ENCODE assay signal across 8 cellular contexts in the genomic region with DNA sequence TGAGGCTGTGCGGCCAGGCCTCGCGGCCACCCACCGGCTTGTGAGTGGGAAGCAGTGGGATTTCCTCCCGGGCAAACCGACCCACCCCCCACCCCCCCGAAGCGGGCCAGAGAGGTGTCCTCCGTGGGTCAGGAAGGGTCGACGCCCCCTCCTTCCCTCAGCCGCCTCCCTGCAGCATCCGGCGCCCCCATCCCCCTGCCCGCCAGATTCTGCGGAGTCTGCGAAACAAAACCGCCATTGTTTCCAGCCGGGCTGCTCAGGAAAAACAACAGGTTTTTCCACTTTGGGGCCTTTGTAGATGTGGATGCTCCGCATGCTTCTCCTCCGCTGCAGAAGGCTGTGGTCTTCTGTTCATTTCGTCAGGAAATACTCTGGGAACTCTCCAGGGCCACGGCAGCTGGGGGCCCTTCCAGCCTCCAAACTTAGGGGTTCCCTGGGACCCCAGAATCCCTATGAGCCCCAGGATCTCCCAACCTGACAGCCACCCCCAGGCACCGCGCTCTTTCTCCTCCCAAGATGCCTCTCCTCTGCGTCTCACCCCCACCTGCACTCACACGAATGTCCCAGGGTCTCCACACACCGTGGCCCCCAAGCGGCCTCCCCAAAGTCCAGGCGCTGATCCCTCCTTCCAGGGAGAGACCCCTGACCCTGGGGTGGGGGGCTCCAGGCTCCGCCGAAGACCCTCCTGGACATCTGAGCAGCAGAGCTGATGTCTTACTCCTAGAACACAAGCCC.
DNase-seq lines count a peak whose midpoint lies in the region; ATAC-seq and TF ChIP-seq lines count a peak whose summit lies in the region.
"Not testable (repeated sequence)": the region's sequence is repeated elsewhere in the genome, so short reads cannot be mapped to it uniquely, and the experiment has no call there.

No MANE protein-coding gene starts in this region.

- peak overlapping the region; percentile 12 for H3K4me3 Mint-ChIP-seq in activated CD8-positive, alpha-beta T cell treated with anti-CD3 and anti-CD28 coated beads, Interleukin-2, amount 10 ng/mL, durations not matched to agents 7 days and 5 days
- peak overlapping the region; percentile 26 for H3K4me3 Mint-ChIP-seq in dendritic cell treated with granulocyte-macrophage colony-stimulating factor and Interleukin-4, amounts not matched to agents 40 ng/mL and 50 ng/mL, for 4 days

- H3K9me3 Mint-ChIP-seq in activated CD8-positive, alpha-beta T cell treated with anti-CD3 and anti-CD28 coated beads, Interleukin-2, amount 10 ng/mL, durations not matched to agents 7 days and 5 days (ENCODE audit: insufficient read depth); dendritic cell treated with granulocyte-macrophage colony-stimulating factor and Interleukin-4, amounts not matched to agents 40 ng/mL and 50 ng/mL, for 4 days: not testable (repeated sequence)

- POLR2A ChIA-PET in activated CD8-positive, alpha-beta T cell treated with anti-CD3 and anti-CD28 coated beads, Interleukin-2, amount 10 ng/mL, durations not matched to agents 7 days and 5 days (lab: Charles Lee), result not testable (repeated sequence)

- not testable (repeated sequence) for H3K36me3 Mint-ChIP-seq in activated CD8-positive, alpha-beta T cell treated with anti-CD3 and anti-CD28 coated beads, Interleukin-2, amount 10 ng/mL, durations not matched to agents 7 days and 5 days (ENCODE audit: low read depth); dendritic cell treated with granulocyte-macrophage colony-stimulating factor and Interleukin-4, amounts not matched to agents 40 ng/mL and 50 ng/mL, for 4 days (ENCODE audit: low read depth)

- not testable (repeated sequence) for H3K27me3 Mint-ChIP-seq in activated CD8-positive, alpha-beta T cell treated with anti-CD3 and anti-CD28 coated beads, Interleukin-2, amount 10 ng/mL, durations not matched to agents 7 days and 5 days (ENCODE audit: low read depth)
- peaks cover 54% of the 10 kb centered on the region for H3K27me3 Mint-ChIP-seq in dendritic cell treated with granulocyte-macrophage colony-stimulating factor and Interleukin-4, amounts not matched to agents 40 ng/mL and 50 ng/mL, for 4 days

- not testable (repeated sequence) for H3K79me2 ChIP-seq in hepatocyte

- H3K36me3 ChIP-seq in hepatocyte (replicated peaks; ENCODE audit: insufficient read depth, low read depth); mesodermal cell (ENCODE audit: control insufficient read depth, insufficient read depth, low read length); tibial nerve: not testable (repeated sequence)

- not testable (repeated sequence) for TF ChIP-seq CTCF in hepatocyte (IDR thresholded peaks at IDR 0.05; ENCODE audit: poor library complexity); tibial nerve (IDR thresholded peaks at IDR 0.05)

- H3K9me2 ChIP-seq in hepatocyte (replicated peaks; ENCODE audit: insufficient read depth), result not testable (repeated sequence)

- not testable (repeated sequence) for H3K27ac Mint-ChIP-seq in activated CD8-positive, alpha-beta T cell treated with anti-CD3 and anti-CD28 coated beads, Interleukin-2, amount 10 ng/mL, durations not matched to agents 7 days and 5 days
- H3K27ac Mint-ChIP-seq in dendritic cell treated with granulocyte-macrophage colony-stimulating factor and Interleukin-4, amounts not matched to agents 40 ng/mL and 50 ng/mL, for 4 days, result peak overlapping the region; percentile 81

- peak overlapping the region; percentile 71 for H3K27ac ChIP-seq in hepatocyte
- H3K27ac ChIP-seq in mesodermal cell (ENCODE audit: low read depth, low read length, severe bottlenecking), result peak overlapping the region; percentile 81
- peak overlapping the region; percentile 28 to 84 (median 72) for H3K27ac ChIP-seq in tibial nerve

- not testable (repeated sequence) for TF ChIP-seq POLR2A in tibial nerve (IDR thresholded peaks at IDR 0.05)

- not testable (repeated sequence) for H3K4me3 ChIP-seq in hepatocyte; mesodermal cell (ENCODE audit: extremely low read depth, insufficient read depth, low read length, poor library complexity, severe bottlenecking)
- H3K4me3 ChIP-seq in tibial nerve, result peak overlapping the region in 2 of 4 donors; percentile 9 to 24

- ATAC-seq in activated CD8-positive, alpha-beta T cell treated with anti-CD3 and anti-CD28 coated beads, Interleukin-2, amount 10 ng/mL, durations not matched to agents 7 days and 5 days, result not testable (repeated sequence)

- H3K4me1 Mint-ChIP-seq in activated CD8-positive, alpha-beta T cell treated with anti-CD3 and anti-CD28 coated beads, Interleukin-2, amount 10 ng/mL, durations not matched to agents 7 days and 5 days (ENCODE audit: low read depth), result peaks cover 11% of the 10 kb centered on the region
- peaks cover 37% of the 10 kb centered on the region for H3K4me1 Mint-ChIP-seq in dendritic cell treated with granulocyte-macrophage colony-stimulating factor and Interleukin-4, amounts not matched to agents 40 ng/mL and 50 ng/mL, for 4 days (ENCODE audit: low read depth)

- TF ChIP-seq EP300 in tibial nerve (IDR thresholded peaks at IDR 0.05), result peak in 1 of 2 donors; percentile 50

- 50% methylated on average over 30 of the region's 32 CpGs for WGBS in hepatocyte (ENCODE audit: low lambda C conversion rate, missing lambda C conversion rate)
- 34 to 46% methylated on average over 7 to 11 of the region's 32 CpGs for WGBS in mesodermal cell (ENCODE audit: insufficient coverage in 2 of 2), 2 experiments
- WGBS in tibial nerve, 2 donors, result 29 to 37% methylated on average over 28 to 32 of the region's 32 CpGs

- H3K27me3 ChIP-seq in hepatocyte, tibial nerve: not testable (repeated sequence)

- H4K20me1 ChIP-seq in hepatocyte (ENCODE audit: insufficient read depth, poor library complexity, severe bottlenecking), result not testable (repeated sequence)

- not testable (repeated sequence) for H3K9me3 ChIP-seq in hepatocyte (ENCODE audit: low read depth); mesodermal cell (ENCODE audit: control insufficient read depth, low read length); tibial nerve

- CTCF ChIA-PET in activated CD8-positive, alpha-beta T cell treated with anti-CD3 and anti-CD28 coated beads, Interleukin-2, amount 10 ng/mL, durations not matched to agents 7 days and 5 days (lab: Charles Lee), result not testable (repeated sequence)

- peak overlapping the region; percentile 43 for H3K4me2 ChIP-seq in hepatocyte

- DNase-seq in DMS153 (lab: John Stamatoyannopoulos, UW) (peak; percentile 19), NCI-H526 treated with DMSO at 0.1 percent for 48 hours (lab: John Stamatoyannopoulos, UW) (peak; percentile 51), pons (ENCODE audit: low spot score) (peak; percentile 49)
- DNase-seq in activated CD8-positive, alpha-beta T cell treated with anti-CD3 and anti-CD28 coated beads, Interleukin-2, amount 10 ng/mL, durations not matched to agents 7 days and 5 days; hepatocyte (ENCODE audit: low spot score); tibial nerve (ENCODE audit: low spot score in 2 of 2): not testable (repeated sequence)

- intact Hi-C loops in dendritic cell treated with granulocyte-macrophage colony-stimulating factor and Interleukin-4, amounts not matched to agents 40 ng/mL and 50 ng/mL, for 4 days (cut with micrococcal nuclease), result not testable (repeated sequence)

- H3K4me1 ChIP-seq in hepatocyte (ENCODE audit: insufficient read depth) (peaks cover 38% of the 10 kb centered on the region), mesodermal cell (ENCODE audit: control insufficient read depth, insufficient read depth, low read length, poor library complexity, severe bottlenecking) (peaks cover 18% of the 10 kb centered on the region), tibial nerve (peaks cover 0 to 55% (median 12%) of the 10 kb centered on the region in 4 donors)

- peak overlapping the region; percentile 26 for H2AFZ ChIP-seq in hepatocyte
